In genomic region chr3:99703535-99703934, GRCh38 we compare ENCODE assay signal across 18 cellular contexts.
"Had no signal": no experiment of that assay in that cellular context is flagged by ENCODE, and none has a peak within 500 bp of the region (broad histone marks: within the 10 kb centered on the region; RNA-seq: fewer than 3 reads in every experiment).

No MANE protein-coding gene starts in this region.

- H2AFZ ChIP-seq: hepatocyte had no signal

- H3K27ac Mint-ChIP-seq: endodermal cell; naive thymus-derived CD8-positive, alpha-beta T cell; progenitor cell of endocrine pancreas had no signal

- H3K9me3 Mint-ChIP-seq: endodermal cell; naive thymus-derived CD8-positive, alpha-beta T cell had no signal

- H3K36me3 Mint-ChIP-seq: naive thymus-derived CD8-positive, alpha-beta T cell had no signal

- H3K9me3 ChIP-seq: mucosa of descending colon, pancreas, stomach, upper lobe of left lung, vagina had no signal

- DNase-seq: effector CD4-positive, alpha-beta T cell; endodermal cell; foreskin melanocyte; head of caudate nucleus; kidney; left cardiac atrium; mucosa of descending colon; naive thymus-derived CD8-positive, alpha-beta T cell; pancreas; right cardiac atrium; small intestine; stimulated activated CD4-positive, alpha-beta T cell treated with anti-CD3 and anti-CD28 coated beads, Interleukin-12 subunit alpha, Interleukin-12 subunit beta, amount 100 ng/mL, for 4 hours; stimulated activated naive CD4-positive, alpha-beta T cell; stomach had no signal

- H3K4me3 ChIP-seq: hepatocyte, mucosa of descending colon, pancreas, stomach, upper lobe of left lung, vagina had no signal

- H3K27ac ChIP-seq: hepatocyte, pancreas, stomach, vagina had no signal

- ATAC-seq: mucosa of descending colon; naive thymus-derived CD8-positive, alpha-beta T cell; pancreas had no signal

- FAIRE-seq: small intestine had no signal

- H3K36me3 ChIP-seq: pancreas, stomach, vagina had no signal

- H3K27me3 Mint-ChIP-seq: progenitor cell of endocrine pancreas had no signal

- H3K4me3 Mint-ChIP-seq: endodermal cell; naive thymus-derived CD8-positive, alpha-beta T cell had no signal

- H3K27me3 ChIP-seq: hepatocyte, stomach, upper lobe of left lung, vagina had no signal

- H3K4me1 ChIP-seq: pancreas, stomach, vagina had no signal

- H3K4me2 ChIP-seq: hepatocyte had no signal

- H3K79me2 ChIP-seq: hepatocyte had no signal
